ENCODE assay signal across 24 cellular contexts in the genomic region with DNA sequence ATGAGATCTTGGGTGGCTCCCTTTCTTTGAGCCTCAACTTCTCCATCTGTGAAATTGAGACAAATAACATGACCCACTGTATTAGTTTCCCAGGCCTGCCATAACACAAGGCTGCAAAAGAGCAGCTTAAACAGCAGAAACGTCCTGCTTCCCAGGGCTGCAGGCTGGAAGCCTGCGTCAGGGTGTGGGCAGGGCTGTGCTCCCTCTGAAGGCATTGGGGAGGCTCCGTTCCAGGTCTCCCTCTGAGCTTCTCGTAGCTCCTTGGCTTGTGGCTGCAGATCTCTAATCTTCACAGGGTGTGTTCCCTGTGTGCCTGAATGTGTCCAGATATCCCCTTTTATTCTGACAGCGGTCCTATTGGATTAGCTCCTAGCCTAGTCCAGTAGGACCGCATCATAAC.
DNase-seq lines count a peak whose midpoint lies in the region; ATAC-seq, FAIRE-seq and TF ChIP-seq lines count a peak whose summit lies in the region.
"Had no signal": no experiment of that assay in that cellular context is flagged by ENCODE, and none has a peak within 500 bp of the region (broad histone marks: within the 10 kb centered on the region; RNA-seq: fewer than 3 reads in every experiment).

No MANE protein-coding gene starts in this region.

- H3K14ac ChIP-seq in H1 (ENCODE audit: insufficient read length), result no peak overlapping the region

- no peak overlapping the region for H2BK5ac ChIP-seq in H1 (ENCODE audit: low read depth, low read length)

- no peaks in the 10 kb centered on the region for H3F3A ChIP-seq in neural cell (ENCODE audit: insufficient read depth, low read length, poor library complexity, severe bottlenecking)

- H3K9ac ChIP-seq in K562 (ENCODE audit: insufficient read depth in 1 of 2, low read depth in 2 of 2, low read length in 2 of 2), result 0 out of 4 replicates have a peak overlapping the region, but pooled peaks of 1 of the 2 experiments have one; percentile 43
- H3K9ac ChIP-seq in H1 (replicated peaks in 1 of 4; ENCODE audit: extremely low read depth in 1 of 4, low read depth in 3 of 4, low read length in 3 of 4), result no peak overlapping the region
- no peak overlapping the region for H3K9ac ChIP-seq in neural cell (ENCODE audit: low read length)
- H3K9ac ChIP-seq: BLaER1 had no signal

- peaks cover 4 to 6% (median 5%) of the 10 kb centered on the region in 3 donors for H3K27me3 Mint-ChIP-seq in CD14-positive monocyte (ENCODE audit: low read depth in 3 of 3)
- H3K27me3 Mint-ChIP-seq: CD4-positive, alpha-beta T cell had no signal

- no peaks in the 10 kb centered on the region for H3K27me3 ChIP-seq in K562 (ENCODE audit: control insufficient read depth in 2 of 2, insufficient read depth in 2 of 2, low read length in 2 of 2)
- no peaks in the 10 kb centered on the region for H3K27me3 ChIP-seq in H1 (replicated peaks in 1 of 4; ENCODE audit: control insufficient read depth in 3 of 4, extremely low read depth in 1 of 4, insufficient read depth in 3 of 4, low read length in 3 of 4)
- no peaks in the 10 kb centered on the region for H3K27me3 ChIP-seq in neural cell (ENCODE audit: insufficient read depth, low read depth, low read length)
- H3K27me3 ChIP-seq: BE2C, BLaER1 had no signal

- H3K36me3 ChIP-seq in K562 (ENCODE audit: control insufficient read depth, insufficient read depth, low read length), result no peaks in the 10 kb centered on the region
- no peaks in the 10 kb centered on the region for H3K36me3 ChIP-seq in H1 (ENCODE audit: control insufficient read depth in 2 of 4, insufficient read depth in 4 of 4, low read length in 3 of 4)
- no peaks in the 10 kb centered on the region for H3K36me3 ChIP-seq in neural cell (ENCODE audit: insufficient read depth, low read length)
- H3K36me3 ChIP-seq: BE2C had no signal

- no peak overlapping the region for H3K18ac ChIP-seq in H1 (ENCODE audit: extremely low read depth, low read length)

- no peaks in the 10 kb centered on the region for H3K9me2 ChIP-seq in neural cell (ENCODE audit: insufficient read depth, low read length)

- H2BK15ac ChIP-seq in H1 (ENCODE audit: low read length), result no peak overlapping the region

- no peak overlapping the region for H3K23ac ChIP-seq in H1 (ENCODE audit: insufficient read length)

- BruUV-seq in K562 (replicated peaks; lab: Mats Ljungman, UMichigan), result no TSS peak

- in situ Hi-C loops in K562 (cut with MboI), result no loop called here

- no peak overlapping the region for H4K91ac ChIP-seq in H1 (replicated peaks; ENCODE audit: insufficient read length, low read length)

- H4K20me1 ChIP-seq in K562 (replicated peaks; ENCODE audit: control insufficient read depth, insufficient read depth, low read length) (peaks cover 5% of the 10 kb centered on the region; the same call in 1 of the 2 replicates), H1 (replicated peaks in 1 of 2; ENCODE audit: control insufficient read depth in 1 of 2, insufficient read depth in 2 of 2, low read length in 2 of 2) (no peaks in the 10 kb centered on the region), neural cell (ENCODE audit: insufficient read depth) (no peaks in the 10 kb centered on the region)
- H4K20me1 ChIP-seq: BLaER1 had no signal

- H3K36me3 Mint-ChIP-seq in CD14-positive monocyte, result peaks cover 4 to 5% of the 10 kb centered on the region in 2 donors
- H3K36me3 Mint-ChIP-seq: CD8-positive, alpha-beta T cell had no signal

- CTCF ChIA-PET in K562 (lab: Yijun Ruan, JAX; ENCODE audit: low intra/inter-chr PET ratio) (no interaction called here), H1 (lab: Charles Lee; ENCODE audit: partially characterized antibody) (interaction anchor here (0.6 to 1.3 kb wide), 4 partner anchors 12 to 318 kb away, joined by 3 to 4 read pairs (median 4); no protein-coding TSS in a partner anchor)

- H3K27ac Mint-ChIP-seq in CD14-positive monocyte, result no peak overlapping the region
- H3K27ac Mint-ChIP-seq: CD4-positive, alpha-beta T cell; CD8-positive, alpha-beta T cell had no signal

- peaks cover 3 to 11% (median 6%) of the 10 kb centered on the region in 7 donors for H3K9me3 Mint-ChIP-seq in CD14-positive monocyte
- H3K9me3 Mint-ChIP-seq: CD4-positive, alpha-beta T cell had no signal

- H3K4me3 Mint-ChIP-seq in CD14-positive monocyte, result no peak overlapping the region
- H3K4me3 Mint-ChIP-seq: CD4-positive, alpha-beta T cell; CD8-positive, alpha-beta T cell had no signal

- no peak for TF ChIP-seq CTCF in K562 (IDR thresholded peaks at IDR 0.05 in 2 of 3, conservative IDR thresholded peaks at IDR 0.05 in 1 of 3; ENCODE audit: insufficient read depth in 2 of 3, low read depth in 1 of 3, low read length in 3 of 3)
- no peak for TF ChIP-seq CTCF in H1 (IDR thresholded peaks at IDR 0.05; ENCODE audit: control extremely low read depth in 1 of 3, insufficient read depth in 1 of 3, low read depth in 1 of 3, low read length in 3 of 3)
- no peak for TF ChIP-seq CTCF in neural cell (IDR thresholded peaks at IDR 0.05; ENCODE audit: poor library complexity, severe bottlenecking)
- TF ChIP-seq CTCF in CD14-positive monocyte (IDR thresholded peaks at IDR 0.05), result no peak

- H3K56ac ChIP-seq in H1 (replicated peaks; ENCODE audit: insufficient read length, low read depth, low read length), result no peak overlapping the region

- H3K23me2 ChIP-seq in H1 (ENCODE audit: low read depth, low read length), result no peaks in the 10 kb centered on the region

- no peak overlapping the region for H3K27ac ChIP-seq in K562 (ENCODE audit: extremely low read depth, low read depth, low read length)
- H3K27ac ChIP-seq in H1 (ENCODE audit: low read depth, low read length), result no peak overlapping the region
- H3K27ac ChIP-seq in neural cell (ENCODE audit: low read length), result peak overlapping the region; percentile 77
- H3K27ac ChIP-seq: BLaER1 had no signal

- H3K4me3 ChIP-seq in K562 (no peak overlapping the region), H1 (ENCODE audit: extremely low read depth in 1 of 4, insufficient read depth in 2 of 4, low read depth in 3 of 4, low read length in 4 of 4) (no peak overlapping the region), neural cell (ENCODE audit: low read length) (no peak overlapping the region)
- H3K4me3 ChIP-seq: BLaER1 had no signal

- POLR2A ChIA-PET in K562 (lab: Yijun Ruan, JAX), result interaction anchor here (1.0 kb wide), 1 partner anchor 27 kb away, joined by 3 read pairs; no protein-coding TSS in a partner anchor
- POLR2A ChIA-PET in H1 (lab: Charles Lee; ENCODE audit: partially characterized antibody), result no interaction called here

- H3K4me2 ChIP-seq in K562 (ENCODE audit: insufficient read depth, low read length) (no peak overlapping the region), H1 (ENCODE audit: insufficient read depth in 1 of 2, low read depth in 2 of 2, low read length in 2 of 2) (no peak overlapping the region), neural cell (ENCODE audit: low read length) (no peak overlapping the region)
- H3K4me2 ChIP-seq: BLaER1 had no signal

- H2BK20ac ChIP-seq in H1 (ENCODE audit: low read length), result no peak overlapping the region

- H3K79me2 ChIP-seq in K562 (ENCODE audit: control insufficient read depth, insufficient read depth, low read length), result no peaks in the 10 kb centered on the region
- no peaks in the 10 kb centered on the region for H3K79me2 ChIP-seq in H1 (ENCODE audit: control insufficient read depth in 1 of 2, insufficient read depth in 2 of 2, low read length in 2 of 2)
- H3K79me2 ChIP-seq in neural cell (replicated peaks; ENCODE audit: insufficient read depth, low read length), result no peaks in the 10 kb centered on the region

- peaks cover 7% of the 10 kb centered on the region for H3K4me1 Mint-ChIP-seq in CD14-positive monocyte

- TF ChIP-seq EP300 in K562 (IDR thresholded peaks at IDR 0.05; ENCODE audit: low read length) (no peak), H1 (IDR thresholded peaks at IDR 0.05; ENCODE audit: borderline replicate concordance in 1 of 2, low read depth in 2 of 2, low read length in 2 of 2) (no peak), neural cell (conservative IDR thresholded peaks at IDR 0.05; ENCODE audit: poor library complexity, severe bottlenecking) (no peak)

- intact Hi-C loops in K562 (cut with micrococcal nuclease), result no loop called here
- intact Hi-C loops in CD14-positive monocyte (cut with micrococcal nuclease), result no loop called here

- H2AK5ac ChIP-seq in H1 (ENCODE audit: low read depth, low read length), result no peak overlapping the region

- DNase-seq in K562 (ENCODE audit: extremely low read depth in 1 of 4, low spot score in 3 of 4), result no peak
- DNase-seq in H1 (ENCODE audit: low read depth in 1 of 2, low spot score in 2 of 2), result no peak
- peak; percentile 49 for DNase-seq in islet precursor cell
- no peak for DNase-seq in CD14-positive monocyte (ENCODE audit: low spot score)
- DNase-seq in stimulated activated naive CD4-positive, alpha-beta T cell treated with Interleukin-2 at 50 U/mL for 16 hours (lab: John Stamatoyannopoulos, UW), result no peak
- no peak for DNase-seq in NCI-H226
- DNase-seq: 8988T; ACHN; BE2C; C1 segment of cervical spinal cord; Caco-2; Calu3; CD4-positive, alpha-beta T cell; CD8-positive, alpha-beta T cell; DMS79 treated with DMSO at 0.1 percent for 48 hours; GF-D8 had no signal

- no peaks in the 10 kb centered on the region for H3K9me1 ChIP-seq in K562 (ENCODE audit: control insufficient read depth, insufficient read depth, low read length)

- no peak for TF ChIP-seq POLR2A in K562 (conservative IDR thresholded peaks at IDR 0.05)
- TF ChIP-seq POLR2A in H1 (IDR thresholded peaks at IDR 0.05; ENCODE audit: control extremely low read depth in 1 of 2, low read depth in 2 of 2, low read length in 2 of 2), result no peak

- 0 out of 2 replicates have a peak overlapping the region, but pooled peaks have one; percentile 0 for H4K8ac ChIP-seq in H1 (ENCODE audit: extremely low read depth, insufficient read depth, low read length)

- H2AFZ ChIP-seq in K562 (ENCODE audit: low read depth, low read length) (no peak overlapping the region), H1 (ENCODE audit: low read length) (no peak overlapping the region), neural cell (ENCODE audit: low read depth, low read length) (no peak overlapping the region)

- no peak overlapping the region for H3K4ac ChIP-seq in H1 (replicated peaks; ENCODE audit: insufficient read length, low read depth, low read length)

- H4K5ac ChIP-seq in H1 (ENCODE audit: insufficient read length, low read depth, low read length), result no peak overlapping the region

- peak; percentile 45; the same call in 2 of the 3 replicates for ATAC-seq in K562
- no peak for ATAC-seq in HG03457 (IDR thresholded peaks at IDR 0.05; ENCODE audit: unreplicated experiment)
- ATAC-seq: CD8-positive, alpha-beta T cell had no signal

- no peak for FAIRE-seq in K562 (lab: Jason Lieb, UNC)
- no peak for FAIRE-seq in H1 (lab: Jason Lieb, UNC)
- FAIRE-seq: A204.1, D721Med, G401.6, GM12891, GM19239 had no signal

- H3K4me1 ChIP-seq in K562 (replicated peaks in 1 of 2; ENCODE audit: control insufficient read depth in 2 of 2, insufficient read depth in 2 of 2, low read length in 2 of 2) (peaks cover 0 to 4% of the 10 kb centered on the region in 2 experiments; a peak in 1 of 5 replicates), H1 (replicated peaks in 1 of 4; ENCODE audit: control insufficient read depth in 3 of 4, insufficient read depth in 4 of 4, low read length in 3 of 4) (no peaks in the 10 kb centered on the region)
- H3K4me1 ChIP-seq: BE2C, Caco-2 had no signal

- 18% methylated on average over 6 of the region's 6 CpGs for WGBS in K562 (ENCODE audit: insufficient coverage, low coverage, missing lambda C conversion rate)
- 72% methylated on average over 4 of the region's 6 CpGs; no CpG with 5 or more reads in 1 of the 2 experiments for WGBS in H1 (ENCODE audit: extremely low coverage in 1 of 2, insufficient coverage in 1 of 2, insufficient read length in 1 of 2, insufficient replicate concordance in 2 of 2, low coverage in 1 of 2, low lambda C conversion rate in 2 of 2, missing lambda C conversion rate in 1 of 2), 2 experiments

- H2BK12ac ChIP-seq in H1 (ENCODE audit: low read depth, low read length), result no peak overlapping the region

- TF ChIP-seq RAD21 in K562 (CRISPR knock-in tag; conservative IDR thresholded peaks at IDR 0.05 in 1 of 2, IDR thresholded peaks at IDR 0.05 in 1 of 2) (no peak), H1 (IDR thresholded peaks at IDR 0.05 in 1 of 2, conservative IDR thresholded peaks at IDR 0.05 in 1 of 2; ENCODE audit: low read depth in 2 of 2, low read length in 2 of 2) (no peak), neural cell (conservative IDR thresholded peaks at IDR 0.05) (no peak)

- H2BK120ac ChIP-seq in H1 (replicated peaks; ENCODE audit: low read depth, low read length), result no peak overlapping the region

- H3K9me3 ChIP-seq in K562 (replicated peaks; ENCODE audit: control insufficient read depth, insufficient read depth, low read depth, low read length) (no peaks in the 10 kb centered on the region), H1 (ENCODE audit: insufficient read depth in 2 of 2, low read depth in 1 of 2, low read length in 1 of 2) (no peaks in the 10 kb centered on the region), neural cell (ENCODE audit: low read length) (no peaks in the 10 kb centered on the region)
- H3K9me3 ChIP-seq: BE2C, Caco-2 had no signal

- no peaks in the 10 kb centered on the region for H3K79me1 ChIP-seq in H1 (ENCODE audit: low read depth, low read length)
